ENCODE assay signal across 12 cellular contexts in the genomic region with DNA sequence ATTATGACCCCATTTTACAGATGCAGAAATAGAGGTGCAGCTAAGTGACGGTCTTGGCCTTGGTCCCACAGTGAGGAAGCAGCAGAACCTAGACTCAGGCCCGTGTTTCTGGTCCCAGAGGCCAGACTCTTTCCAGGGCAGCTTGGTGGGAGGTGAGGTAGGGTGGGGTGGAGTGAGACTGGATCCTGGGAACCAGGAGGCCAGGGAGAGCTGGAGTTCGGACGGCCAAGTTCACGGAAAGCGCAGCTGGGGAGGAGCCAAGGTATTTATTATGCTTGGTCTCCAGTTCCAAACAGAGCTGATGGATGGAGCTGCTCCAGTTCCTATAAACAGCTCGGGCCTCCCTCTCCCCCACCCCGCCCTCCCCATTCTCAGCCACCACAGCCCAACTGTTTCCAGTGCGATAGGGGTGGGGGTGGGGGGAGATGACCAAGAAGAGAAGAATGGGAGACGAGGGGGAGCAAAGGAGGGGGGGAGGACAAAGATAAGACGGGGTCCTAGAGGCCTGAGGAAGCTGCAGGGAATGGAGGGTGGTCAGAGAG. TPM values are rescaled to one million over a fixed set of nuclear protein-coding genes. Genes with fewer than 3 reads are reported as not detected.
DNase-seq lines count a peak whose midpoint lies in the region; ATAC-seq and TF ChIP-seq lines count a peak whose summit lies in the region.
"Had no signal": no experiment of that assay in that cellular context is flagged by ENCODE, and none has a peak within 500 bp of the region (broad histone marks: within the 10 kb centered on the region; RNA-seq: fewer than 3 reads in every experiment).

No MANE protein-coding gene starts in this region.

- no peaks in the 10 kb centered on the region for H3K9me3 ChIP-seq in BLaER1
- H3K9me3 ChIP-seq in psoas muscle: no peaks in the 10 kb centered on the region
- H3K9me3 ChIP-seq in Karpas-422 (ENCODE audit: low read length): no peaks in the 10 kb centered on the region

- WGBS in psoas muscle, 3 donors: 37 to 42% (median 39%) methylated on average over 9 to 11 of the region's 11 CpGs

- H3K4me2 ChIP-seq in BLaER1: peak overlapping the region; percentile 40; the same call in 1 of the 2 replicates
- no peak overlapping the region for H3K4me2 ChIP-seq in Karpas-422 (ENCODE audit: low read depth, low read length, poor library complexity, severe bottlenecking)

- intact Hi-C loops in left ventricle myocardium superior (cut with micrococcal nuclease): no loop called here
- intact Hi-C loops in psoas muscle (cut with DNase I): no loop called here

- H4K20me1 ChIP-seq in BLaER1 (no peaks in the 10 kb centered on the region), Karpas-422 (ENCODE audit: insufficient read depth, low read depth, low read length) (no peaks in the 10 kb centered on the region)

- no peak for TF ChIP-seq CTCF in psoas muscle (IDR thresholded peaks at IDR 0.05)

- H2AFZ ChIP-seq in Karpas-422 (ENCODE audit: low read length): no peak overlapping the region

- no peak overlapping the region for H3K9ac ChIP-seq in BLaER1
- H3K9ac ChIP-seq in Karpas-422 (ENCODE audit: low read length): no peak overlapping the region

- H3K4me3 ChIP-seq in BLaER1: no peak overlapping the region
- no peak overlapping the region for H3K4me3 ChIP-seq in psoas muscle
- no peak overlapping the region for H3K4me3 ChIP-seq in Karpas-422 (ENCODE audit: low read length)

- H3K27ac ChIP-seq in BLaER1 (no peak overlapping the region), psoas muscle (peak overlapping the region; percentile 65), Karpas-422 (ENCODE audit: low read length) (no peak overlapping the region)
- H3K27ac ChIP-seq: WERI-Rb-1 had no signal

- DNase-seq in astrocyte of the hippocampus (ENCODE audit: low read depth, low spot score) (peak; percentile 76), left ventricle myocardium superior (peak; percentile 70), psoas muscle (peak in 1 of 2 donors; percentile 75), Karpas-422 (no peak)
- DNase-seq: amygdala; CD4-positive, alpha-beta memory T cell; NCI-H524 treated with DMSO at 0.1 percent for 48 hours; WERI-Rb-1 had no signal

- no peaks in the 10 kb centered on the region for H3K9me2 ChIP-seq in Karpas-422 (replicated peaks; ENCODE audit: insufficient read depth, low read length)

- ATAC-seq in left ventricle myocardium superior: peak; percentile 77
- ATAC-seq in psoas muscle: peak; percentile 27 to 60 (median 38)
- ATAC-seq in HG03097 (IDR thresholded peaks at IDR 0.05; ENCODE audit: low FRiP score, unreplicated experiment): no peak
- no peak for ATAC-seq in HG02870 (IDR thresholded peaks at IDR 0.05; ENCODE audit: unreplicated experiment)
- ATAC-seq in HG02571 (IDR thresholded peaks at IDR 0.05; ENCODE audit: unreplicated experiment): no peak

- H3K79me2 ChIP-seq in Karpas-422 (ENCODE audit: low read length): no peaks in the 10 kb centered on the region

- peaks cover 56% of the 10 kb centered on the region for H3K4me1 ChIP-seq in BLaER1
- no peaks in the 10 kb centered on the region for H3K4me1 ChIP-seq in psoas muscle
- peaks cover 18% of the 10 kb centered on the region for H3K4me1 ChIP-seq in Karpas-422 (ENCODE audit: low read length)

- H3K27me3 ChIP-seq in BLaER1 (no peaks in the 10 kb centered on the region; the same call in 1 of the 2 replicates), psoas muscle (ENCODE audit: insufficient read depth in 3 of 3, low read length in 2 of 3) (no peaks in the 10 kb centered on the region), Karpas-422 (ENCODE audit: low read length) (no peaks in the 10 kb centered on the region)

- H3K36me3 ChIP-seq in BLaER1 (no peaks in the 10 kb centered on the region), psoas muscle (ENCODE audit: insufficient read depth in 1 of 2, low read depth in 1 of 2) (peaks cover 0 to 13% of the 10 kb centered on the region in 2 donors), Karpas-422 (ENCODE audit: insufficient read depth, low read length) (no peaks in the 10 kb centered on the region; the same call in 1 of the 2 replicates)
- H3K36me3 ChIP-seq: WERI-Rb-1 had no signal

RNA-seq across cellular contexts. Expression of a gene that starts 16.2 kb away (rescaled TPM):
- total RNA-seq in left ventricle myocardium superior: 30.8 TPM
- total RNA-seq in psoas muscle: 10 to 100 TPM; 14.7 to 32.9 (median 21.4) TPM
- 10 to 100 TPM; 16.2 to 27.9 (median 16.7) TPM for polyA plus RNA-seq in psoas muscle
- total RNA-seq in Karpas-422 (2014; rRNA removed; shearing (Covaris generic); ENCODE audit: low replicate concordance): 43.5 and 58.4 TPM in 2 replicates

Comparison
In these comparisons a context has a peak if more than half of its experiments do, and no peak if none do; other contexts are left out.
1. ATAC-seq: peak in left ventricle myocardium superior (single experiment) and psoas muscle (4 of 4); none in HG03097 (single experiment), HG02870 (single experiment) and HG02571 (single experiment).